15 cellular contexts compared by ENCODE assay signal in genomic region chr13:99367106-99367616, GRCh38. TPM values are rescaled to one million over a fixed set of nuclear protein-coding genes. Genes with fewer than 3 reads are reported as not detected.
A peak's percentile ranks its signal among the peaks of the same experiment; 100 is the strongest.
DNase-seq lines count a peak whose midpoint lies in the region; ATAC-seq and TF ChIP-seq lines count a peak whose summit lies in the region.
"Had no signal": no experiment of that assay in that cellular context is flagged by ENCODE, and none has a peak within 500 bp of the region (broad histone marks: within the 10 kb centered on the region; RNA-seq: fewer than 3 reads in every experiment).

No MANE protein-coding gene starts in this region.

- H3K79me2 ChIP-seq in H9 (ENCODE audit: insufficient read depth, low read length), result no peaks in the 10 kb centered on the region

- no peaks in the 10 kb centered on the region for H3K27me3 Mint-ChIP-seq in H9 (ENCODE audit: low read depth)
- H3K27me3 Mint-ChIP-seq in activated CD4-positive, alpha-beta memory T cell treated with anti-CD3 and anti-CD28 coated beads, Interleukin-2, amount 10 ng/mL, durations not matched to agents 7 days and 5 days, result no peaks in the 10 kb centered on the region
- no peaks in the 10 kb centered on the region for H3K27me3 Mint-ChIP-seq in progenitor cell of endocrine pancreas

- H3K4ac ChIP-seq in H9 (ENCODE audit: low read depth, low read length), result no peak overlapping the region

- H3K79me1 ChIP-seq in H9 (ENCODE audit: insufficient read depth, low read depth, low read length, poor library complexity, severe bottlenecking), result no peaks in the 10 kb centered on the region

- H2BK12ac ChIP-seq in H9 (ENCODE audit: insufficient read length, low read depth, low read length), result no peak overlapping the region

- H3K18ac ChIP-seq in H9 (ENCODE audit: insufficient read length, low read depth, low read length), result no peak overlapping the region

- no peaks in the 10 kb centered on the region for H3K4me1 ChIP-seq in H9 (ENCODE audit: insufficient read depth, low read length)
- H3K4me1 ChIP-seq: right lobe of liver had no signal

- no peak overlapping the region for H3K9ac ChIP-seq in H9 (ENCODE audit: extremely low read depth, insufficient read length, low read length)

- H3K27ac Mint-ChIP-seq in H9, result peak overlapping the region in 2 of 3 experiments; percentile 30 to 45; a peak in 3 of 7 replicates
- H3K27ac Mint-ChIP-seq in activated CD4-positive, alpha-beta memory T cell treated with anti-CD3 and anti-CD28 coated beads, Interleukin-2, amount 10 ng/mL, durations not matched to agents 7 days and 5 days, result peak overlapping the region; percentile 69
- H3K27ac Mint-ChIP-seq in progenitor cell of endocrine pancreas, result peak overlapping the region; percentile 57

- H3K56ac ChIP-seq in H9 (ENCODE audit: insufficient read length, low read depth, low read length), result no peak overlapping the region

- H3K14ac ChIP-seq in H9 (ENCODE audit: insufficient read depth, low read length), result no peak overlapping the region

- no peak overlapping the region for H2BK5ac ChIP-seq in H9 (ENCODE audit: insufficient read length, low read length)

- no peak overlapping the region for H4K5ac ChIP-seq in H9 (ENCODE audit: insufficient read length, low read depth, low read length)

- H4K20me1 ChIP-seq in H9 (ENCODE audit: control insufficient read depth, insufficient read depth, insufficient read length), result no peaks in the 10 kb centered on the region

- no peak overlapping the region for H2BK15ac ChIP-seq in H9 (ENCODE audit: low read depth, low read length)

- H2BK120ac ChIP-seq in H9 (ENCODE audit: low read depth, low read length, poor library complexity, severe bottlenecking), result no peak overlapping the region

- DNase-seq in H9, result no peak
- DNase-seq in activated CD4-positive, alpha-beta memory T cell treated with anti-CD3 and anti-CD28 coated beads, Interleukin-2, amount 10 ng/mL, durations not matched to agents 7 days and 5 days, result no peak
- peak; percentile 33 for DNase-seq in fibroblast of villous mesenchyme (ENCODE audit: low read depth)
- no peak for DNase-seq in progenitor cell of endocrine pancreas (ENCODE audit: low spot score, unreplicated experiment)
- DNase-seq in activated gamma-delta T cell (lab: John Stamatoyannopoulos, UW), result no peak
- no peak for DNase-seq in amniotic stem cell (lab: John Stamatoyannopoulos, UW)
- DNase-seq: EL, NCI-H1105 treated with DMSO at 0.1 percent for 48 hours, NCI-H446, PC-9, right lobe of liver had no signal

- H3K4me3 ChIP-seq in fibroblast of villous mesenchyme (ENCODE audit: low read depth, low read length), result no peak overlapping the region
- H3K4me3 ChIP-seq: K562, PC-9, right lobe of liver had no signal

- no peaks in the 10 kb centered on the region for H3K27me3 ChIP-seq in H9 (ENCODE audit: insufficient read depth, low read length)
- H3K27me3 ChIP-seq: right lobe of liver had no signal

- TF ChIP-seq CTCF in H9 (conservative IDR thresholded peaks at IDR 0.05) (no peak), fibroblast of villous mesenchyme (IDR thresholded peaks at IDR 0.05; ENCODE audit: insufficient read depth, low read depth, low read length) (no peak), progenitor cell of endocrine pancreas (IDR thresholded peaks at IDR 0.05; ENCODE audit: unreplicated experiment) (no peak)

- H3K27ac ChIP-seq in H9 (ENCODE audit: insufficient read length, low read depth, low read length), result no peak overlapping the region
- H3K27ac ChIP-seq: C4-2B, PC-9, right lobe of liver had no signal

- POLR2A ChIA-PET in activated CD4-positive, alpha-beta memory T cell treated with anti-CD3 and anti-CD28 coated beads, Interleukin-2, amount 10 ng/mL, durations not matched to agents 7 days and 5 days (lab: Charles Lee), result interaction anchor here (0.8 to 4.1 kb wide), 15 partner anchors 8 to 280 kb away, joined by 3 to 55 read pairs (median 5); partner anchors contain the start of gene GPR183

- no peak overlapping the region for H2AK5ac ChIP-seq in H9 (ENCODE audit: insufficient read length, low read length)

- WGBS in H9 (ENCODE audit: extremely low coverage, insufficient read length, low lambda C conversion rate), result no CpG with 5 or more reads among the region's 7 CpGs

- H3K4me3 Mint-ChIP-seq in H9 (no peak overlapping the region), progenitor cell of endocrine pancreas (ENCODE audit: low read depth) (no peak overlapping the region)
- peak overlapping the region; percentile 19 for H3K4me3 Mint-ChIP-seq in activated CD4-positive, alpha-beta memory T cell treated with anti-CD3 and anti-CD28 coated beads, Interleukin-2, amount 10 ng/mL, durations not matched to agents 7 days and 5 days

- H2BK20ac ChIP-seq in H9 (ENCODE audit: low read depth, low read length, poor library complexity, severe bottlenecking), result no peak overlapping the region

- H3K9me3 Mint-ChIP-seq in H9, result no peaks in the 10 kb centered on the region
- no peaks in the 10 kb centered on the region for H3K9me3 Mint-ChIP-seq in activated CD4-positive, alpha-beta memory T cell treated with anti-CD3 and anti-CD28 coated beads, Interleukin-2, amount 10 ng/mL, durations not matched to agents 7 days and 5 days
- no peaks in the 10 kb centered on the region for H3K9me3 Mint-ChIP-seq in progenitor cell of endocrine pancreas (ENCODE audit: low read depth)

- no peak overlapping the region for H4K91ac ChIP-seq in H9 (ENCODE audit: insufficient read length, low read depth, low read length)

- H3K4me1 Mint-ChIP-seq in H9 (peaks cover 0 to 7% of the 10 kb centered on the region in 2 experiments; a peak in 2 of 4 replicates), progenitor cell of endocrine pancreas (ENCODE audit: low read depth) (no peaks in the 10 kb centered on the region)
- H3K4me1 Mint-ChIP-seq in activated CD4-positive, alpha-beta memory T cell treated with anti-CD3 and anti-CD28 coated beads, Interleukin-2, amount 10 ng/mL, durations not matched to agents 7 days and 5 days, result peaks cover 81% of the 10 kb centered on the region

- no peaks in the 10 kb centered on the region for H3K9me3 ChIP-seq in H9 (ENCODE audit: control insufficient read depth, low read depth, low read length)
- H3K9me3 ChIP-seq: right lobe of liver had no signal

- H3K23me2 ChIP-seq in H9 (ENCODE audit: insufficient read length, low read depth, low read length, poor library complexity, severe bottlenecking), result no peaks in the 10 kb centered on the region

- no peak overlapping the region for H4K8ac ChIP-seq in H9 (replicated peaks; ENCODE audit: insufficient read length, low read depth, low read length)

- no peak overlapping the region for H2AFZ ChIP-seq in H9 (ENCODE audit: low read length)
- H2AFZ ChIP-seq: PC-9 had no signal

- no peak overlapping the region for H3K23ac ChIP-seq in H9 (ENCODE audit: insufficient read length, low read depth, low read length)

- CTCF ChIA-PET in activated CD4-positive, alpha-beta memory T cell treated with anti-CD3 and anti-CD28 coated beads, Interleukin-2, amount 10 ng/mL, durations not matched to agents 7 days and 5 days (lab: Charles Lee), result interaction anchor here (0.6 to 3.6 kb wide), 12 partner anchors 10 to 190 kb away, joined by 3 to 19 read pairs (median 4); no protein-coding TSS in a partner anchor

- ATAC-seq in GM21717 (IDR thresholded peaks at IDR 0.05; ENCODE audit: unreplicated experiment) (no peak), GM19395 (IDR thresholded peaks at IDR 0.05; ENCODE audit: unreplicated experiment) (no peak)
- ATAC-seq: K562 had no signal

- H3K4me2 ChIP-seq in H9 (ENCODE audit: insufficient read depth, insufficient read length, low read length), result no peak overlapping the region
- H3K4me2 ChIP-seq: PC-9 had no signal

- no peak overlapping the region for H3T11ph ChIP-seq in H9 (ENCODE audit: low read length)

- H3K36me3 Mint-ChIP-seq in H9 (ENCODE audit: insufficient read depth in 1 of 3, low read depth in 3 of 3) (peaks cover 9 to 19% (median 14%) of the 10 kb centered on the region in 3 experiments), progenitor cell of endocrine pancreas (ENCODE audit: insufficient read depth) (peaks cover 15% of the 10 kb centered on the region)
- H3K36me3 Mint-ChIP-seq in activated CD4-positive, alpha-beta memory T cell treated with anti-CD3 and anti-CD28 coated beads, Interleukin-2, amount 10 ng/mL, durations not matched to agents 7 days and 5 days (ENCODE audit: low read depth), result peaks cover 62% of the 10 kb centered on the region

RNA-seq across cellular contexts. Expression of gene GPR183, which starts 60.0 kb away (rescaled TPM):
- total RNA-seq in H9 (2021) (not detected in 2 replicates), fibroblast of villous mesenchyme (0.86 and 4.5 TPM in 2 replicates), progenitor cell of endocrine pancreas (not detected in 2 replicates)
- total RNA-seq in activated CD4-positive, alpha-beta memory T cell treated with anti-CD3 and anti-CD28 coated beads, Interleukin-2, amount 10 ng/mL, durations not matched to agents 7 days and 5 days, result 10 to 100 TPM; 43.7 to 46.2 TPM
- total RNA-seq: PC-9 had no signal
